In genomic region chr15:41806291-41807181, GRCh38 we compare ENCODE assay signal across 9 cellular contexts. TPM values are rescaled to one million over a fixed set of nuclear protein-coding genes. Genes with fewer than 3 reads are reported as not detected.
DNase-seq lines count a peak whose midpoint lies in the region; ATAC-seq, FAIRE-seq and TF ChIP-seq lines count a peak whose summit lies in the region.
"Had no signal": no experiment of that assay in that cellular context is flagged by ENCODE, and none has a peak within 500 bp of the region (broad histone marks: within the 10 kb centered on the region; RNA-seq: fewer than 3 reads in every experiment).

No MANE protein-coding gene starts in this region.

- in situ Hi-C loops in brain microvascular endothelial cell (cut with HindIII; ENCODE audit: low pct_ligation_motif_present, low sequenced_read_pairs) = no loop called here
- in situ Hi-C loops in HepG2 (cut with HindIII; ENCODE audit: extremely low pct_ligation_motif_present, low pct_unique_long_range_greater_than_20kb) = no loop called here

- CTCF ChIA-PET in HepG2 (lab: Yijun Ruan, JAX; ENCODE audit: low intra/inter-chr PET ratio, low total read pairs) = interaction anchor here (3.2 kb wide), 1 partner anchor 33 kb away, joined by 25 read pairs; the partner anchor contains the start of gene MAPKBP1

- H3K27ac ChIP-seq in 22Rv1 = no peak overlapping the region
- no peak overlapping the region for H3K27ac ChIP-seq in brain microvascular endothelial cell
- H3K27ac ChIP-seq in HepG2 (ENCODE audit: extremely low read length, insufficient read depth, low read length) = no peak overlapping the region

- H3K9me3 ChIP-seq in HepG2 (ENCODE audit: low read length) = no peaks in the 10 kb centered on the region

- TF ChIP-seq POLR2A in HepG2 (IDR thresholded peaks at IDR 0.05; ENCODE audit: insufficient read depth in 1 of 2, low read depth in 2 of 2, low read length in 2 of 2) = no peak

- POLR2A ChIA-PET in HepG2 (lab: Yijun Ruan, JAX) = interaction anchor here (0.6 kb wide), 1 partner anchor 33 kb away, joined by 3 read pairs; the partner anchor contains the start of gene MAPKBP1

- no peaks in the 10 kb centered on the region for H3K79me2 ChIP-seq in HepG2 (ENCODE audit: insufficient read depth, low read length)

- H3K4me2 ChIP-seq in HepG2 (ENCODE audit: low read depth, low read length) = no peak overlapping the region

- FAIRE-seq in HepG2 (lab: Jason Lieb, UNC) = no peak

- TF ChIP-seq EP300 in Ishikawa (IDR thresholded peaks at IDR 0.05; ENCODE audit: borderline replicate concordance) = no peak
- TF ChIP-seq EP300 in HepG2 (IDR thresholded peaks at IDR 0.05; ENCODE audit: low read depth in 2 of 2, low read length in 2 of 2) = no peak
- TF ChIP-seq EP300 in HepG2 (CRISPR knock-in tag; IDR thresholded peaks at IDR 0.05; ENCODE audit: borderline replicate concordance) = no peak

- BruUV-seq in HepG2 (replicated peaks; lab: Mats Ljungman, UMichigan) = no TSS peak

- H3K4me3 ChIP-seq in brain microvascular endothelial cell (ENCODE audit: low read depth, low read length) = no peak overlapping the region
- H3K4me3 ChIP-seq in HepG2 (replicated peaks in 1 of 3; ENCODE audit: insufficient read depth in 1 of 3, low read depth in 2 of 3, low read length in 3 of 3) = no peak overlapping the region

- H3K27me3 ChIP-seq in brain microvascular endothelial cell (replicated peaks) (no peaks in the 10 kb centered on the region), HepG2 (ENCODE audit: control insufficient read depth in 1 of 2, insufficient read depth in 2 of 2, low read length in 2 of 2) (no peaks in the 10 kb centered on the region)

- no peaks in the 10 kb centered on the region for H4K20me1 ChIP-seq in HepG2 (ENCODE audit: insufficient read depth, low read length)

- H3K36me3 ChIP-seq in brain microvascular endothelial cell (replicated peaks) = no peaks in the 10 kb centered on the region
- no peaks in the 10 kb centered on the region for H3K36me3 ChIP-seq in HepG2 (replicated peaks in 1 of 2; ENCODE audit: control insufficient read depth in 1 of 2, insufficient read depth in 2 of 2, low read length in 2 of 2)

- peak; percentile 60; the same call in 1 of the 2 replicates for TF ChIP-seq RAD21 in Ishikawa (IDR thresholded peaks at IDR 0.05; ENCODE audit: low read depth)
- TF ChIP-seq RAD21 in HepG2 (CRISPR knock-in tag; IDR thresholded peaks at IDR 0.05) = peak; percentile 71

- TF ChIP-seq CTCF in 22Rv1 (IDR thresholded peaks at IDR 0.05) (peak; percentile 34; the same call in 1 of the 2 replicates), brain microvascular endothelial cell (IDR thresholded peaks at IDR 0.05; ENCODE audit: low read depth, low read length, missing control alignments) (peak; percentile 18), HepG2 (CRISPR knock-in tag; IDR thresholded peaks at IDR 0.05) (peak; percentile 69), GM10266 (IDR thresholded peaks at IDR 0.05; ENCODE audit: control insufficient read depth, insufficient read depth, low read depth, missing control alignments) (no peak)

- peak; percentile 83 for ATAC-seq in HepG2
- no peak for ATAC-seq in GM18502 (IDR thresholded peaks at IDR 0.05; ENCODE audit: poor library complexity, unreplicated experiment)
- no peak for ATAC-seq in GM21825 (IDR thresholded peaks at IDR 0.05; ENCODE audit: unreplicated experiment)

- H3K4me1 ChIP-seq in HepG2 (ENCODE audit: insufficient read depth, low read length) = no peaks in the 10 kb centered on the region

- no peak overlapping the region for H3K9ac ChIP-seq in HepG2 (ENCODE audit: insufficient read depth, low read depth, low read length)

- 89% methylated on average over 8 of the region's 10 CpGs for WGBS in HepG2 (ENCODE audit: low lambda C conversion rate)

- H2AFZ ChIP-seq in HepG2 (ENCODE audit: low read length) = no peak overlapping the region

- no peak for DNase-seq in brain microvascular endothelial cell
- DNase-seq in HepG2 (ENCODE audit: low spot score) = peak; percentile 34
- DNase-seq in NCI-H446 (lab: John Stamatoyannopoulos, UW) = no peak
- DNase-seq in GM10266 (ENCODE audit: extremely low spot score) = no peak
- DNase-seq: AML-193 had no signal

- intact Hi-C loops in HepG2 (cut with micrococcal nuclease; ENCODE audit: unreplicated experiment) = loop anchor here (1.0 kb wide), 1 partner anchor 32 kb away; the partner anchor contains the start of gene MAPKBP1

TF ChIP-seq in Ishikawa, 13 proteins besides CTCF, POLR2A, EP300 and RAD21 (continues in another document):
- TF ChIP-seq TAF1 (IDR thresholded peaks at IDR 0.05; ENCODE audit: low read depth) = no peak

RNA-seq across cellular contexts. Expression of gene JMJD7, which starts 21.4 kb away (rescaled TPM):
- 5.4 and 7.1 TPM in 2 replicates for total RNA-seq in HepG2 (2016; rRNA removed; fragmentation: Illumina TruSeq; extraction: Trizol)
- 0.40 and 0.53 TPM in 2 replicates for total RNA-seq in HepG2 (2016; cell fraction: cytosol; rRNA removed; fragmentation: Illumina TruSeq; extraction: Trizol; ENCODE audit: low read depth)
- total RNA-seq in HepG2 (2016; cell fraction: insoluble cytoplasmic fraction; rRNA removed; fragmentation: Illumina TruSeq; extraction: Trizol) = 6.2 and 6.5 TPM in 2 replicates
- 2.0 and 2.1 TPM in 2 replicates for total RNA-seq in HepG2 (2016; cell fraction: membrane; rRNA removed; fragmentation: Illumina TruSeq; extraction: Trizol)
- 7.6 and 8.2 TPM in 2 replicates for total RNA-seq in HepG2 (2016; cell fraction: nucleus; rRNA removed; fragmentation: Illumina TruSeq; extraction: Trizol)
- 6.4 and 7.2 TPM in 2 replicates for polyA plus RNA-seq in HepG2 (2011; rRNA removed)
- polyA plus RNA-seq in HepG2 (2011; cell fraction: cytosol; rRNA removed) = 4.5 and 4.9 TPM in 2 replicates
- polyA plus RNA-seq in HepG2 (2011; cell fraction: nucleus; rRNA removed) = 22.2 and 32.3 TPM in 2 replicates
- 3.7 and 5.4 TPM in 2 replicates for polyA plus RNA-seq in HepG2 (2012)
- polyA plus RNA-seq in HepG2 (2016; cell fraction: cytosol; fragmentation: Illumina TruSeq; extraction: Trizol; ENCODE audit: low read depth) = 2.3 TPM in 2 replicates
- 5.3 and 6.2 TPM in 2 replicates for polyA plus RNA-seq in HepG2 (2016; cell fraction: insoluble cytoplasmic fraction; fragmentation: Illumina TruSeq; extraction: Trizol; ENCODE audit: low read depth)
- 2.5 and 2.6 TPM in 2 replicates for polyA plus RNA-seq in HepG2 (2016; cell fraction: membrane; fragmentation: Illumina TruSeq; extraction: Trizol; ENCODE audit: low read depth)
- 17.3 and 19.5 TPM in 2 replicates for polyA plus RNA-seq in HepG2 (2016; cell fraction: nucleus; fragmentation: Illumina TruSeq; extraction: Trizol; ENCODE audit: insufficient read depth, low read depth)
- polyA minus RNA-seq in HepG2 (2011; rRNA and poly(A)+ RNA removed; ENCODE audit: low replicate concordance) = 7.1 and 9.6 TPM in 2 replicates
- 1.2 and 4.6 TPM in 2 replicates for polyA minus RNA-seq in HepG2 (2011; cell fraction: cytosol; rRNA and poly(A)+ RNA removed)
- 3.2 and 8.8 TPM in 2 replicates for polyA minus RNA-seq in HepG2 (2011; cell fraction: nucleus; rRNA and poly(A)+ RNA removed)

RNA-seq across cellular contexts. Expression of gene PLA2G4B, which starts 32.1 kb away (rescaled TPM):
- 0.55 and 5.1 TPM in 2 replicates for total RNA-seq in HepG2 (2016; rRNA removed; fragmentation: Illumina TruSeq; extraction: Trizol)
- 1.1 and 1.6 TPM in 2 replicates for total RNA-seq in HepG2 (2016; cell fraction: cytosol; rRNA removed; fragmentation: Illumina TruSeq; extraction: Trizol; ENCODE audit: low read depth)
- 0.88 and 2.9 TPM in 2 replicates for total RNA-seq in HepG2 (2016; cell fraction: insoluble cytoplasmic fraction; rRNA removed; fragmentation: Illumina TruSeq; extraction: Trizol)
- total RNA-seq in HepG2 (2016; cell fraction: membrane; rRNA removed; fragmentation: Illumina TruSeq; extraction: Trizol) = 0.55 and 1.1 TPM in 2 replicates
- total RNA-seq in HepG2 (2016; cell fraction: nucleus; rRNA removed; fragmentation: Illumina TruSeq; extraction: Trizol) = 4.1 and 4.8 TPM in 2 replicates
- 8.0 and 10.2 TPM in 2 replicates for polyA plus RNA-seq in HepG2 (2011; rRNA removed)
- polyA plus RNA-seq in HepG2 (2011; cell fraction: cytosol; rRNA removed) = 1.2 and 1.9 TPM in 2 replicates
- 51.3 and 67.9 TPM in 2 replicates for polyA plus RNA-seq in HepG2 (2011; cell fraction: nucleus; rRNA removed)
- polyA plus RNA-seq in HepG2 (2012) = 2.9 and 3.7 TPM in 2 replicates
- polyA plus RNA-seq in HepG2 (2016; cell fraction: cytosol; fragmentation: Illumina TruSeq; extraction: Trizol; ENCODE audit: low read depth) = 0.61 and 1.4 TPM in 2 replicates
- 0.63 and 1.2 TPM in 2 replicates for polyA plus RNA-seq in HepG2 (2016; cell fraction: insoluble cytoplasmic fraction; fragmentation: Illumina TruSeq; extraction: Trizol; ENCODE audit: low read depth)
- polyA plus RNA-seq in HepG2 (2016; cell fraction: membrane; fragmentation: Illumina TruSeq; extraction: Trizol; ENCODE audit: low read depth) = 1.0 and 1.5 TPM in 2 replicates
- 15.6 and 20.4 TPM in 2 replicates for polyA plus RNA-seq in HepG2 (2016; cell fraction: nucleus; fragmentation: Illumina TruSeq; extraction: Trizol; ENCODE audit: insufficient read depth, low read depth)
- 1.1 and 2.7 TPM in 2 replicates for polyA minus RNA-seq in HepG2 (2011; rRNA and poly(A)+ RNA removed; ENCODE audit: low replicate concordance)
- 2.2 TPM in 1 of 2 replicates, not detected in the other for polyA minus RNA-seq in HepG2 (2011; cell fraction: cytosol; rRNA and poly(A)+ RNA removed)
- polyA minus RNA-seq in HepG2 (2011; cell fraction: nucleus; rRNA and poly(A)+ RNA removed) = 4.4 and 4.6 TPM in 2 replicates

RNA-seq across cellular contexts. Expression of gene MAPKBP1, which starts 32.3 kb away (rescaled TPM):
- total RNA-seq in HepG2 (2016; rRNA removed; fragmentation: Illumina TruSeq; extraction: Trizol) = 3.9 and 7.3 TPM in 2 replicates
- 2.9 and 4.5 TPM in 2 replicates for total RNA-seq in HepG2 (2016; cell fraction: cytosol; rRNA removed; fragmentation: Illumina TruSeq; extraction: Trizol; ENCODE audit: low read depth)
- total RNA-seq in HepG2 (2016; cell fraction: insoluble cytoplasmic fraction; rRNA removed; fragmentation: Illumina TruSeq; extraction: Trizol) = 3.2 and 7.7 TPM in 2 replicates
- 2.3 and 2.4 TPM in 2 replicates for total RNA-seq in HepG2 (2016; cell fraction: membrane; rRNA removed; fragmentation: Illumina TruSeq; extraction: Trizol)
- total RNA-seq in HepG2 (2016; cell fraction: nucleus; rRNA removed; fragmentation: Illumina TruSeq; extraction: Trizol) = 12.3 and 15.3 TPM in 2 replicates
- polyA plus RNA-seq in HepG2 (2011; rRNA removed) = 3.0 and 4.7 TPM in 2 replicates
- 0.88 and 1.0 TPM in 2 replicates for polyA plus RNA-seq in HepG2 (2011; cell fraction: cytosol; rRNA removed)
- 26.1 and 64.5 TPM in 2 replicates for polyA plus RNA-seq in HepG2 (2011; cell fraction: nucleus; rRNA removed)
- 3.9 and 4.1 TPM in 2 replicates for polyA plus RNA-seq in HepG2 (2012)
- 0.11 and 0.12 TPM in 2 replicates for polyA plus RNA-seq in HepG2 (2016; cell fraction: cytosol; fragmentation: Illumina TruSeq; extraction: Trizol; ENCODE audit: low read depth)
- 0.94 and 1.7 TPM in 2 replicates for polyA plus RNA-seq in HepG2 (2016; cell fraction: insoluble cytoplasmic fraction; fragmentation: Illumina TruSeq; extraction: Trizol; ENCODE audit: low read depth)
- 0.27 and 0.49 TPM in 2 replicates for polyA plus RNA-seq in HepG2 (2016; cell fraction: membrane; fragmentation: Illumina TruSeq; extraction: Trizol; ENCODE audit: low read depth)
- polyA plus RNA-seq in HepG2 (2016; cell fraction: nucleus; fragmentation: Illumina TruSeq; extraction: Trizol; ENCODE audit: insufficient read depth, low read depth) = 19.4 and 21.3 TPM in 2 replicates
- polyA minus RNA-seq in HepG2 (2011; rRNA and poly(A)+ RNA removed; ENCODE audit: low replicate concordance) = 17.2 and 24.6 TPM in 2 replicates
- polyA minus RNA-seq in HepG2 (2011; cell fraction: cytosol; rRNA and poly(A)+ RNA removed) = 3.0 and 3.1 TPM in 2 replicates
- 23.3 and 23.4 TPM in 2 replicates for polyA minus RNA-seq in HepG2 (2011; cell fraction: nucleus; rRNA and poly(A)+ RNA removed)
